Comparison of ENCODE assay signal across 2 cellular contexts in the genomic region with DNA sequence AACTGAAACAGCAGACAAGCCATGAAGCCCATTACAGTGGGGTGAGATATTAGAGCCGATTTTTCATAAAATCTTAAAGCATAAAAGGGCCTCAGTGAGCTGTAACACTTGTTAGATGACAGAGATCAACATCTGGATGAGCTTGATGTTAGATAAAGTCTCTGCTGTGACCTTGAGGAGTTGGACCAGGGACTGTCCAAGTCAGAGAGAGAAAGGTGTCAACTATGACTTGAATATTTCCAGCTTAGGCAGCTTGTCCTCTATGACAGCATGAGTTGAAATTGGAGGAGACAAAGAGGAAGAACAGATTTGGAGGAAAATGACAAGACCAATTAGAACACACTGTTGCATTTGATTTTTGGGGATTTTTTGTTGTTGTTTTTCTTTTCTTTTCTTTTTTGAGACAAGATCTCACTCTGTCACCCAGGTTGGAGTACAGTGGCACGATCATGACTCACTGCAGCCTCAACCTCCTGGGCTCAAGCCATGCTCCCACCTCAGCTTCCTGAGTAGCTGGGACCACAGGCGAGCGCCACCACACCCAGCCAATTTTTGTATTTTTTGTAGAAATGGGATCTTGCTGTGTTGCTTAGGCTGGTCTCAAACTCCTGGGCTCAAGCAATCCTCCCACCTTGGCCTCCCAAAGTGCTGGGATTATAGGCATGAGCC.
TF ChIP-seq lines count a peak whose summit lies in the region.

No MANE protein-coding gene starts in this region.

TF ChIP-seq in HEK293, 187 proteins besides CTCF, POLR2A, EP300 and RAD21 (continued from another document):
- TF ChIP-seq ZNF394 (tag by site-specific recombination; IDR thresholded peaks at IDR 0.05; ENCODE audit: borderline replicate concordance) (no peak), REPIN1 (tag by site-specific recombination; IDR thresholded peaks at IDR 0.05; ENCODE audit: low read depth) (no peak), ZFP37 (tag by site-specific recombination; IDR thresholded peaks at IDR 0.05) (no peak), SCRT2 (tag by site-specific recombination; IDR thresholded peaks at IDR 0.05) (no peak), ZNF707 (tag by site-specific recombination; IDR thresholded peaks at IDR 0.05) (no peak), GLIS1 (tag by site-specific recombination; IDR thresholded peaks at IDR 0.05) (no peak), ZBTB20 (tag by site-specific recombination; IDR thresholded peaks at IDR 0.05) (no peak)
- TF ChIP-seq, protein P1, sequence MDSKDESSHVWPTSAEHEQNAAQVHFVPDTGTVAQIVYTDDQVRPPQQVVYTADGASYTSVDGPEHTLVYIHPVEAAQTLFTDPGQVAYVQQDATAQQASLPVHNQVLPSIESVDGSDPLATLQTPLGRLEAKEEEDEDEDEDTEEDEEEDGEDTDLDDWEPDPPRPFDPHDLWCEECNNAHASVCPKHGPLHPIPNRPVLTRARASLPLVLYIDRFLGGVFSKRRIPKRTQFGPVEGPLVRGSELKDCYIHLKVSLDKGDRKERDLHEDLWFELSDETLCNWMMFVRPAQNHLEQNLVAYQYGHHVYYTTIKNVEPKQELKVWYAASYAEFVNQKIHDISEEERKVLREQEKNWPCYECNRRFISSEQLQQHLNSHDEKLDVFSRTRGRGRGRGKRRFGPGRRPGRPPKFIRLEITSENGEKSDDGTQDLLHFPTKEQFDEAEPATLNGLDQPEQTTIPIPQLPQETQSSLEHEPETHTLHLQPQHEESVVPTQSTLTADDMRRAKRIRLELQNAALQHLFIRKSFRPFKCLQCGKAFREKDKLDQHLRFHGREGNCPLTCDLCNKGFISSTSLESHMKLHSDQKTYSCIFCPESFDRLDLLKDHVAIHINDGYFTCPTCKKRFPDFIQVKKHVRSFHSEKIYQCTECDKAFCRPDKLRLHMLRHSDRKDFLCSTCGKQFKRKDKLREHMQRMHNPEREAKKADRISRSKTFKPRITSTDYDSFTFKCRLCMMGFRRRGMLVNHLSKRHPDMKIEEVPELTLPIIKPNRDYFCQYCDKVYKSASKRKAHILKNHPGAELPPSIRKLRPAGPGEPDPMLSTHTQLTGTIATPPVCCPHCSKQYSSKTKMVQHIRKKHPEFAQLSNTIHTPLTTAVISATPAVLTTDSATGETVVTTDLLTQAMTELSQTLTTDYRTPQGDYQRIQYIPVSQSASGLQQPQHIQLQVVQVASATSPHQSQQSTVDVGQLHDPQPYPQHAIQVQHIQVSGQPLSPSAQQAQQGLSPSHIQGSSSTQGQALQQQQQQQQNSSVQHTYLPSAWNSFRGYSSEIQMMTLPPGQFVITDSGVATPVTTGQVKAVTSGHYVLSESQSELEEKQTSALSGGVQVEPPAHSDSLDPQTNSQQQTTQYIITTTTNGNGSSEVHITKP (tag by site-specific recombination; IDR thresholded peaks at IDR 0.05), result peak; percentile 37
TF ChIP-seq in HEK293: peak in this region for 2.

TF ChIP-seq in WTC11, 78 proteins besides CTCF, POLR2A, EP300 and RAD21 (continued from another document):
- TF ChIP-seq, protein P2, sequence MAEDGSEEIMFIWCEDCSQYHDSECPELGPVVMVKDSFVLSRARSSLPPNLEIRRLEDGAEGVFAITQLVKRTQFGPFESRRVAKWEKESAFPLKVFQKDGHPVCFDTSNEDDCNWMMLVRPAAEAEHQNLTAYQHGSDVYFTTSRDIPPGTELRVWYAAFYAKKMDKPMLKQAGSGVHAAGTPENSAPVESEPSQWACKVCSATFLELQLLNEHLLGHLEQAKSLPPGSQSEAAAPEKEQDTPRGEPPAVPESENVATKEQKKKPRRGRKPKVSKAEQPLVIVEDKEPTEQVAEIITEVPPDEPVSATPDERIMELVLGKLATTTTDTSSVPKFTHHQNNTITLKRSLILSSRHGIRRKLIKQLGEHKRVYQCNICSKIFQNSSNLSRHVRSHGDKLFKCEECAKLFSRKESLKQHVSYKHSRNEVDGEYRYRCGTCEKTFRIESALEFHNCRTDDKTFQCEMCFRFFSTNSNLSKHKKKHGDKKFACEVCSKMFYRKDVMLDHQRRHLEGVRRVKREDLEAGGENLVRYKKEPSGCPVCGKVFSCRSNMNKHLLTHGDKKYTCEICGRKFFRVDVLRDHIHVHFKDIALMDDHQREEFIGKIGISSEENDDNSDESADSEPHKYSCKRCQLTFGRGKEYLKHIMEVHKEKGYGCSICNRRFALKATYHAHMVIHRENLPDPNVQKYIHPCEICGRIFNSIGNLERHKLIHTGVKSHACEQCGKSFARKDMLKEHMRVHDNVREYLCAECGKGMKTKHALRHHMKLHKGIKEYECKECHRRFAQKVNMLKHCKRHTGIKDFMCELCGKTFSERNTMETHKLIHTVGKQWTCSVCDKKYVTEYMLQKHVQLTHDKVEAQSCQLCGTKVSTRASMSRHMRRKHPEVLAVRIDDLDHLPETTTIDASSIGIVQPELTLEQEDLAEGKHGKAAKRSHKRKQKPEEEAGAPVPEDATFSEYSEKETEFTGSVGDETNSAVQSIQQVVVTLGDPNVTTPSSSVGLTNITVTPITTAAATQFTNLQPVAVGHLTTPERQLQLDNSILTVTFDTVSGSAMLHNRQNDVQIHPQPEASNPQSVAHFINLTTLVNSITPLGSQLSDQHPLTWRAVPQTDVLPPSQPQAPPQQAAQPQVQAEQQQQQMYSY (CRISPR knock-in tag; IDR thresholded peaks at IDR 0.05), result no peak
- TF ChIP-seq, protein P3, sequence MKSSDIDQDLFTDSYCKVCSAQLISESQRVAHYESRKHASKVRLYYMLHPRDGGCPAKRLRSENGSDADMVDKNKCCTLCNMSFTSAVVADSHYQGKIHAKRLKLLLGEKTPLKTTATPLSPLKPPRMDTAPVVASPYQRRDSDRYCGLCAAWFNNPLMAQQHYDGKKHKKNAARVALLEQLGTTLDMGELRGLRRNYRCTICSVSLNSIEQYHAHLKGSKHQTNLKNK (CRISPR knock-in tag; IDR thresholded peaks at IDR 0.05), result no peak
- TF ChIP-seq NR3C1 (CRISPR knock-in tag; conservative IDR thresholded peaks at IDR 0.05; ENCODE audit: low read depth) (no peak), RORB (CRISPR knock-in tag; IDR thresholded peaks at IDR 0.05) (no peak)
- TF ChIP-seq, protein P4, sequence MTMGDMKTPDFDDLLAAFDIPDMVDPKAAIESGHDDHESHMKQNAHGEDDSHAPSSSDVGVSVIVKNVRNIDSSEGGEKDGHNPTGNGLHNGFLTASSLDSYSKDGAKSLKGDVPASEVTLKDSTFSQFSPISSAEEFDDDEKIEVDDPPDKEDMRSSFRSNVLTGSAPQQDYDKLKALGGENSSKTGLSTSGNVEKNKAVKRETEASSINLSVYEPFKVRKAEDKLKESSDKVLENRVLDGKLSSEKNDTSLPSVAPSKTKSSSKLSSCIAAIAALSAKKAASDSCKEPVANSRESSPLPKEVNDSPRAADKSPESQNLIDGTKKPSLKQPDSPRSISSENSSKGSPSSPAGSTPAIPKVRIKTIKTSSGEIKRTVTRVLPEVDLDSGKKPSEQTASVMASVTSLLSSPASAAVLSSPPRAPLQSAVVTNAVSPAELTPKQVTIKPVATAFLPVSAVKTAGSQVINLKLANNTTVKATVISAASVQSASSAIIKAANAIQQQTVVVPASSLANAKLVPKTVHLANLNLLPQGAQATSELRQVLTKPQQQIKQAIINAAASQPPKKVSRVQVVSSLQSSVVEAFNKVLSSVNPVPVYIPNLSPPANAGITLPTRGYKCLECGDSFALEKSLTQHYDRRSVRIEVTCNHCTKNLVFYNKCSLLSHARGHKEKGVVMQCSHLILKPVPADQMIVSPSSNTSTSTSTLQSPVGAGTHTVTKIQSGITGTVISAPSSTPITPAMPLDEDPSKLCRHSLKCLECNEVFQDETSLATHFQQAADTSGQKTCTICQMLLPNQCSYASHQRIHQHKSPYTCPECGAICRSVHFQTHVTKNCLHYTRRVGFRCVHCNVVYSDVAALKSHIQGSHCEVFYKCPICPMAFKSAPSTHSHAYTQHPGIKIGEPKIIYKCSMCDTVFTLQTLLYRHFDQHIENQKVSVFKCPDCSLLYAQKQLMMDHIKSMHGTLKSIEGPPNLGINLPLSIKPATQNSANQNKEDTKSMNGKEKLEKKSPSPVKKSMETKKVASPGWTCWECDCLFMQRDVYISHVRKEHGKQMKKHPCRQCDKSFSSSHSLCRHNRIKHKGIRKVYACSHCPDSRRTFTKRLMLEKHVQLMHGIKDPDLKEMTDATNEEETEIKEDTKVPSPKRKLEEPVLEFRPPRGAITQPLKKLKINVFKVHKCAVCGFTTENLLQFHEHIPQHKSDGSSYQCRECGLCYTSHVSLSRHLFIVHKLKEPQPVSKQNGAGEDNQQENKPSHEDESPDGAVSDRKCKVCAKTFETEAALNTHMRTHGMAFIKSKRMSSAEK (CRISPR knock-in tag; IDR thresholded peaks at IDR 0.05; ENCODE audit: borderline replicate concordance), result no peak
